ENCODE assay signal across 11 cellular contexts in the genomic region with DNA sequence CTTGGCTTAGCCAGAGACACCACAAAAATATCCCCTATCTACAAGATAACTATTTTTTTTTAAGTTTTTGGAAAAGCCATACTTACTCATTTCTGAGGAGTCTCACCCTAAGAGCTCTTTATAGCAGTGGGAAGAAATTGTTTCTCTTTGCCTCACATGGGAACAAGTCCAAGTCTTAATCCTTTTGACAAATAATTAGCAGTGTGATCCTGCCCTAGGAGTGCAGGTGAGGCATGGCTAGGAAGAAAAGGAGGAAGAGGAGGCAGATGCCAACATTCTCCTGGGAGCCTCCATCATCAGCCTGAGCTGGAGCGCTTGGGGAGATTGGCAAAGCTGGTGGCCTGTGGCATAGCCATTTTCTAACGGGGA.
A peak's percentile ranks its signal among the peaks of the same experiment; 100 is the strongest.
DNase-seq lines count a peak whose midpoint lies in the region; ATAC-seq, FAIRE-seq and TF ChIP-seq lines count a peak whose summit lies in the region.
"Had no signal": no experiment of that assay in that cellular context is flagged by ENCODE, and none has a peak within 500 bp of the region (broad histone marks: within the 10 kb centered on the region; RNA-seq: fewer than 3 reads in every experiment).

No MANE protein-coding gene starts in this region.

- no peak overlapping the region for H3K4me2 ChIP-seq in A549
- no peak overlapping the region for H3K4me2 ChIP-seq in GM12878 (ENCODE audit: control insufficient read depth, insufficient read depth)

- RAD21 ChIA-PET in GM12878 (lab: Charles Lee; ENCODE audit: unreplicated experiment), result interaction anchor here (0.8 to 1.2 kb wide), 2 partner anchors 18 to 134 kb away, joined by 3 read pairs; no protein-coding TSS in a partner anchor

- H3K27ac ChIP-seq in A549, result peak overlapping the region; percentile 5 to 97; a peak in 3 of 6 replicates
- H3K27ac ChIP-seq in GM12878 (ENCODE audit: control insufficient read depth, insufficient read depth), result peak overlapping the region; percentile 24; the same call in 1 of the 2 replicates
- peak overlapping the region; percentile 16 for H3K27ac ChIP-seq in neutrophil

- H4K20me1 ChIP-seq in GM12878 (ENCODE audit: control insufficient read depth, insufficient read depth), result no peaks in the 10 kb centered on the region

- no TSS peak for BruUV-seq in GM12878 (replicated peaks; lab: Mats Ljungman, UMichigan)

- intact Hi-C loops in GM12878 (cut with micrococcal nuclease; ENCODE audit: unreplicated experiment) (no loop called here), left colon (cut with DNase I, micrococcal nuclease) (no loop called here)

- H3K79me2 ChIP-seq in GM12878 (ENCODE audit: control insufficient read depth, insufficient read depth, low read length), result no peaks in the 10 kb centered on the region

- H3K4me1 ChIP-seq in A549, result peaks cover 92% of the 10 kb centered on the region
- peaks cover 15% of the 10 kb centered on the region for H3K4me1 ChIP-seq in GM12878 (ENCODE audit: control insufficient read depth, insufficient read depth, low read length)
- H3K4me1 ChIP-seq in neutrophil (ENCODE audit: control insufficient read depth in 1 of 2, insufficient read depth in 1 of 2, low read depth in 1 of 2, low read length in 1 of 2), result peaks cover 18% of the 10 kb centered on the region in 2 experiments

- DNase-seq in A549 (ENCODE audit: low read depth in 1 of 2, low spot score in 1 of 2) (no peak), EH (ENCODE audit: low read depth) (peak; percentile 20), GM12878 (ENCODE audit: low read depth, low spot score) (no peak), NOMO-1 treated with dmso at 0.1 percent for 144 hours (lab: John Stamatoyannopoulos, UW; ENCODE audit: unreplicated experiment) (no peak), left colon (no peak)
- DNase-seq: endodermal cell, NCI-H1105 had no signal

- no peaks in the 10 kb centered on the region for H3K27me3 ChIP-seq in GM12878 (replicated peaks in 1 of 2; ENCODE audit: control insufficient read depth in 2 of 2, insufficient read depth in 2 of 2, low read length in 1 of 2)
- no peaks in the 10 kb centered on the region for H3K27me3 ChIP-seq in neutrophil

- TF ChIP-seq POLR2A in A549 (IDR thresholded peaks at IDR 0.05; ENCODE audit: low read length) (no peak), GM12878 (IDR thresholded peaks at IDR 0.05; ENCODE audit: low read depth, low read length) (no peak)

- no peak overlapping the region for H3K9ac ChIP-seq in GM12878 (ENCODE audit: control insufficient read depth, insufficient read depth, low read length)

- TF ChIP-seq CTCF in A549 (IDR thresholded peaks at IDR 0.05) (no peak), GM12878 (IDR thresholded peaks at IDR 0.05 in 2 of 3, conservative IDR thresholded peaks at IDR 0.05 in 1 of 3; ENCODE audit: control insufficient read depth in 2 of 3, extremely low read depth in 1 of 3, insufficient read depth in 1 of 3, low read depth in 3 of 3, low read length in 3 of 3) (no peak), neutrophil (IDR thresholded peaks at IDR 0.05) (no peak)

- WGBS in A549 (ENCODE audit: missing lambda C conversion rate), result 83% methylated on average over 2 of the region's 2 CpGs
- WGBS in GM12878 (ENCODE audit: insufficient coverage, insufficient replicate concordance, low lambda C conversion rate, missing lambda C conversion rate), result 78% methylated on average over 2 of the region's 2 CpGs

- SMC1A ChIA-PET in GM12878 (lab: Charles Lee; ENCODE audit: uncharacterized antibody, unreplicated experiment), result interaction anchor here (1.9 kb wide), 1 partner anchor 32 kb away, joined by 4 read pairs; no protein-coding TSS in a partner anchor

- H3K9me3 ChIP-seq in A549 (no peaks in the 10 kb centered on the region), GM12878 (replicated peaks; ENCODE audit: control insufficient read depth, insufficient read depth, low read length) (no peaks in the 10 kb centered on the region), neutrophil (no peaks in the 10 kb centered on the region)

- CTCF ChIA-PET in A549 (lab: Yijun Ruan, JAX) (interaction anchor here (1.0 kb wide), 2 partner anchors 284 to 349 kb away, joined by 3 to 4 read pairs; no protein-coding TSS in a partner anchor), GM12878 (lab: Yijun Ruan, JAX) (interaction anchor here (1.5 kb wide), 1 partner anchor 284 kb away, joined by 5 read pairs; no protein-coding TSS in a partner anchor)

- no peak for ATAC-seq in A549
- no peak for ATAC-seq in GM12878
- no peak for ATAC-seq in GM18909 (IDR thresholded peaks at IDR 0.05; ENCODE audit: poor library complexity, unreplicated experiment)
- no peak for ATAC-seq in GM21526 (IDR thresholded peaks at IDR 0.05; ENCODE audit: low FRiP score, unreplicated experiment)
- ATAC-seq in left colon, result no peak
- ATAC-seq: right cardiac atrium had no signal

- POLR2A ChIA-PET in A549 (lab: Yijun Ruan, JAX), result no interaction called here
- POLR2A ChIA-PET in GM12878 (lab: Charles Lee), result no interaction called here

- H3K36me3 ChIP-seq in GM12878 (ENCODE audit: control insufficient read depth in 2 of 2, insufficient read depth in 2 of 2, low read length in 1 of 2) (peaks cover 11 to 12% of the 10 kb centered on the region in 2 experiments; a peak in 3 of 4 replicates), neutrophil (peaks cover 7% of the 10 kb centered on the region)

- TF ChIP-seq EP300 in A549 (IDR thresholded peaks at IDR 0.05), result no peak
- no peak for TF ChIP-seq EP300 in GM12878 (IDR thresholded peaks at IDR 0.05; ENCODE audit: borderline replicate concordance in 1 of 2, control insufficient read depth in 1 of 2, low read depth in 2 of 2, low read length in 2 of 2)

- in situ Hi-C loops in GM12878 (cut with MboI), result no loop called here

- TF ChIP-seq RAD21 in A549 (conservative IDR thresholded peaks at IDR 0.05 in 1 of 2, IDR thresholded peaks at IDR 0.05 in 1 of 2) (no peak), GM12878 (IDR thresholded peaks at IDR 0.05; ENCODE audit: insufficient read depth, low read depth, low read length) (no peak)

- no peak overlapping the region for H3K4me3 ChIP-seq in A549
- H3K4me3 ChIP-seq in GM12878, result no peak overlapping the region
- H3K4me3 ChIP-seq in neutrophil (ENCODE audit: low read depth in 1 of 2, low read length in 1 of 2), result no peak overlapping the region

- no peak overlapping the region for H2AFZ ChIP-seq in GM12878 (ENCODE audit: control insufficient read depth, low read depth, low read length)

- FAIRE-seq in A549 (lab: Jason Lieb, UNC), result no peak
- no peak for FAIRE-seq in GM12878 (lab: Jason Lieb, UNC)

TF ChIP-seq in A549, 52 proteins besides CTCF, POLR2A, EP300 and RAD21 (continues in another document):
- TF ChIP-seq REST (IDR thresholded peaks at IDR 0.05), result no peak
- TF ChIP-seq FOSL2 (IDR thresholded peaks at IDR 0.05), result no peak
- no peak for TF ChIP-seq FOSL2 (CRISPR knock-in tag; IDR thresholded peaks at IDR 0.05)

TF ChIP-seq in GM12878, 131 proteins besides CTCF, POLR2A, EP300 and RAD21 (continues in another document):
- no peak for TF ChIP-seq MYC (IDR thresholded peaks at IDR 0.05; ENCODE audit: insufficient read depth, insufficient read length, insufficient replicate concordance, low read length, severe bottlenecking)
- no peak for TF ChIP-seq MTA2 (IDR thresholded peaks at IDR 0.05; ENCODE audit: low read depth)
- TF ChIP-seq EGR1 (IDR thresholded peaks at IDR 0.05; ENCODE audit: borderline replicate concordance in 1 of 2, low read depth in 2 of 2, low read length in 2 of 2), result no peak
- no peak for TF ChIP-seq NR2C2 (IDR thresholded peaks at IDR 0.05; ENCODE audit: borderline replicate concordance, control insufficient read depth, insufficient read length, low read depth)
- no peak for TF ChIP-seq RB1 (IDR thresholded peaks at IDR 0.05; ENCODE audit: borderline replicate concordance)
- TF ChIP-seq NR2C1 (IDR thresholded peaks at IDR 0.05), result no peak
- no peak for TF ChIP-seq KAT2A (conservative IDR thresholded peaks at IDR 0.05; ENCODE audit: control insufficient read depth, low read depth, low read length)
- no peak for TF ChIP-seq KLF5 (IDR thresholded peaks at IDR 0.05; ENCODE audit: partially characterized antibody)
- TF ChIP-seq PAX5 (IDR thresholded peaks at IDR 0.05; ENCODE audit: borderline replicate concordance, low read depth, low read length), result no peak
- TF ChIP-seq RAD51 (IDR thresholded peaks at IDR 0.05), result no peak
- TF ChIP-seq BMI1 (IDR thresholded peaks at IDR 0.05; ENCODE audit: borderline replicate concordance), result no peak
- TF ChIP-seq ZBTB4 (CRISPR knock-in tag; IDR thresholded peaks at IDR 0.05), result no peak
- TF ChIP-seq, protein P1, sequence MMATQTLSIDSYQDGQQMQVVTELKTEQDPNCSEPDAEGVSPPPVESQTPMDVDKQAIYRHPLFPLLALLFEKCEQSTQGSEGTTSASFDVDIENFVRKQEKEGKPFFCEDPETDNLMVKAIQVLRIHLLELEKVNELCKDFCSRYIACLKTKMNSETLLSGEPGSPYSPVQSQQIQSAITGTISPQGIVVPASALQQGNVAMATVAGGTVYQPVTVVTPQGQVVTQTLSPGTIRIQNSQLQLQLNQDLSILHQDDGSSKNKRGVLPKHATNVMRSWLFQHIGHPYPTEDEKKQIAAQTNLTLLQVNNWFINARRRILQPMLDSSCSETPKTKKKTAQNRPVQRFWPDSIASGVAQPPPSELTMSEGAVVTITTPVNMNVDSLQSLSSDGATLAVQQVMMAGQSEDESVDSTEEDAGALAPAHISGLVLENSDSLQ (IDR thresholded peaks at IDR 0.05), result no peak
- TF ChIP-seq ZNF384 (IDR thresholded peaks at IDR 0.05; ENCODE audit: borderline replicate concordance, low read depth, low read length), result no peak
